In genomic region chr19:33616346-33616745, GRCh38 we compare ENCODE assay signal across 37 cellular contexts. TPM values are rescaled to one million over a fixed set of nuclear protein-coding genes. Genes with fewer than 3 reads are reported as not detected.
"Had no signal": no experiment of that assay in that cellular context is flagged by ENCODE, and none has a peak within 500 bp of the region (broad histone marks: within the 10 kb centered on the region; RNA-seq: fewer than 3 reads in every experiment).

No MANE protein-coding gene starts in this region.

- H3K4me2 ChIP-seq: PC-9 had no signal

- ATAC-seq: Panc1, Right ventricle myocardium inferior, SK-N-SH treated with all-trans-retinoic acid at 6 μM for 48 hours had no signal

- FAIRE-seq: RCC 7860 had no signal

- H3K9me3 ChIP-seq: MG63, SJCRH30 had no signal

- H3K27ac ChIP-seq: PC-9, RWPE1, SJCRH30, SK-N-MC had no signal

- H3K4me3 ChIP-seq: MG63, PC-9, SJCRH30, SK-N-MC had no signal

- H2AFZ ChIP-seq: PC-9 had no signal

- H3K36me3 ChIP-seq: MG63, SJCRH30 had no signal

- H3K4me1 ChIP-seq: SJCRH30 had no signal

- DNase-seq: Kasumi-1, KG1, MG63, NCI-H1048, NCI-H1092 treated with DMSO at 0.1 percent for 48 hours, NCI-H1105 treated with DMSO at 0.1 percent for 48 hours, NCI-H1417, NCI-H1436, NCI-H146, NCI-H1694, NCI-H187, NCI-H1930, NCI-H2029 treated with DMSO at 0.1 percent for 48 hours, NCI-H2081 treated with DMSO at 0.1 percent for 48 hours, NCI-H2107, NCI-H2171, NCI-H226, NCI-H446 treated with DMSO at 0.1 percent for 48 hours, NCI-H510A, NCI-H524, NCI-H526, NCI-H69, NCI-H748 treated with DMSO at 0.1 percent for 48 hours, NCI-H82, PC-9, SHP77, SIG-M5, SJCRH30 had no signal

RNA-seq across cellular contexts. Expression of gene CHST8, which starts 5.4 kb away (rescaled TPM):
- total RNA-seq: M059J, OCI-LY7, PC-9, RPMI7951 had no signal
